ENCODE assay signal across 20 cellular contexts in genomic region chr6:91268941-91269340, GRCh38.
"Had no signal": no experiment of that assay in that cellular context is flagged by ENCODE, and none has a peak within 500 bp of the region (broad histone marks: within the 10 kb centered on the region; RNA-seq: fewer than 3 reads in every experiment).

No MANE protein-coding gene starts in this region.

- ATAC-seq: foreskin keratinocyte; left lobe of liver; natural killer cell; right cardiac atrium; stimulated activated memory B cell treated with anti-CD40 and anti-IgM and Interleukin-4, amounts not matched to agents 10 μg/mL and 1 μg/mL and 100 μg/mL, for 72 hours; upper lobe of right lung had no signal

- H3K4me1 Mint-ChIP-seq: immature natural killer cell; natural killer cell; stimulated activated memory B cell treated with anti-CD40 and anti-IgM and Interleukin-4, amounts not matched to agents 10 μg/mL and 1 μg/mL and 100 μg/mL, for 72 hours had no signal

- H3K27me3 Mint-ChIP-seq: stimulated activated memory B cell treated with anti-CD40 and anti-IgM and Interleukin-4, amounts not matched to agents 10 μg/mL and 1 μg/mL and 100 μg/mL, for 72 hours; stimulated activated naive CD8-positive, alpha-beta T cell treated with anti-CD3 and anti-CD28 coated beads, Interleukin-15, Interleukin-2, amounts not matched to agents 100 ng/mL and 50 ng/mL, for 24 hours had no signal

- H3K4me3 ChIP-seq: colonic mucosa, esophagus squamous epithelium, ovary, smooth muscle cell, testis, tibial nerve, upper lobe of right lung had no signal

- H3K27ac ChIP-seq: colonic mucosa, esophagus squamous epithelium, foreskin keratinocyte, ovary, testis, tibial nerve, upper lobe of right lung had no signal

- H3K4me3 Mint-ChIP-seq: immature natural killer cell; natural killer cell; neural crest cell; stimulated activated memory B cell treated with anti-CD40 and anti-IgM and Interleukin-4, amounts not matched to agents 10 μg/mL and 1 μg/mL and 100 μg/mL, for 72 hours; stimulated activated naive CD8-positive, alpha-beta T cell treated with anti-CD3 and anti-CD28 coated beads, Interleukin-15, Interleukin-2, amounts not matched to agents 100 ng/mL and 50 ng/mL, for 24 hours had no signal

- DNase-seq: cerebellar nuclear complex; colonic mucosa; dermis blood vessel endothelial cell; esophagus squamous epithelium; foreskin keratinocyte; immature natural killer cell; kidney; mammary epithelial cell; natural killer cell; ovary; right cardiac atrium; stimulated activated CD4-positive, alpha-beta T cell treated with anti-CD3 and anti-CD28 coated beads, Interleukin-4, amount 100 ng/mL, for 1 hour; testis; upper lobe of right lung had no signal

- H3K9me3 ChIP-seq: colonic mucosa, ovary, testis, upper lobe of right lung had no signal

- H3K36me3 Mint-ChIP-seq: immature natural killer cell; natural killer cell; stimulated activated memory B cell treated with anti-CD40 and anti-IgM and Interleukin-4, amounts not matched to agents 10 μg/mL and 1 μg/mL and 100 μg/mL, for 72 hours had no signal

- H3K27ac Mint-ChIP-seq: immature natural killer cell; natural killer cell; stimulated activated memory B cell treated with anti-CD40 and anti-IgM and Interleukin-4, amounts not matched to agents 10 μg/mL and 1 μg/mL and 100 μg/mL, for 72 hours; stimulated activated naive CD8-positive, alpha-beta T cell treated with anti-CD3 and anti-CD28 coated beads, Interleukin-15, Interleukin-2, amounts not matched to agents 100 ng/mL and 50 ng/mL, for 24 hours had no signal

- H3K4me1 ChIP-seq: colonic mucosa, esophagus squamous epithelium, foreskin keratinocyte, tibial nerve, upper lobe of right lung had no signal

- H3K36me3 ChIP-seq: colonic mucosa, esophagus squamous epithelium, ovary, tibial nerve, upper lobe of right lung had no signal

- H3K27me3 ChIP-seq: colonic mucosa, esophagus squamous epithelium, foreskin keratinocyte, ovary, testis, tibial nerve, upper lobe of right lung had no signal
